17 cellular contexts compared by ENCODE assay signal in genomic region chr2:43324589-43325447, GRCh38.
DNase-seq lines count a peak whose midpoint lies in the region; ATAC-seq, FAIRE-seq and TF ChIP-seq lines count a peak whose summit lies in the region.
"Had no signal": no experiment of that assay in that cellular context is flagged by ENCODE, and none has a peak within 500 bp of the region (broad histone marks: within the 10 kb centered on the region; RNA-seq: fewer than 3 reads in every experiment).

No MANE protein-coding gene starts in this region.

- in situ Hi-C loops in transverse colon (cut with MboI; ENCODE audit: low pct_ligation_motif_present in 1 of 4, low pct_unique_long_range_greater_than_20kb in 1 of 4, low sequenced_read_pairs in 3 of 4) = no loop called here

- no peaks in the 10 kb centered on the region for H3K4me1 Mint-ChIP-seq in CD8-positive, alpha-beta T cell (ENCODE audit: low read depth)

- peaks cover 0 to 27% of the 10 kb centered on the region in 2 donors for H3K4me1 ChIP-seq in adrenal gland (replicated peaks in 1 of 2)
- peaks cover 62% of the 10 kb centered on the region for H3K4me1 ChIP-seq in left ventricle myocardium inferior
- peaks cover 0 to 5% (median 4%) of the 10 kb centered on the region in 3 donors for H3K4me1 ChIP-seq in pancreas
- peaks cover 2 to 39% (median 11%) of the 10 kb centered on the region in 4 donors for H3K4me1 ChIP-seq in transverse colon
- no peaks in the 10 kb centered on the region for H3K4me1 ChIP-seq in CD8-positive, alpha-beta T cell (ENCODE audit: insufficient read depth, low read length)

- H3K9me3 ChIP-seq in adrenal gland (replicated peaks in 1 of 3) (no peaks in the 10 kb centered on the region), left ventricle myocardium inferior (replicated peaks) (no peaks in the 10 kb centered on the region), pancreas (no peaks in the 10 kb centered on the region), transverse colon (no peaks in the 10 kb centered on the region)
- H3K9me3 ChIP-seq in CD8-positive, alpha-beta T cell (ENCODE audit: low read length) = no peaks in the 10 kb centered on the region

- H3K27ac ChIP-seq in adrenal gland (peak overlapping the region in 4 of 5 donors; percentile 6 to 71 (median 41)), left ventricle myocardium inferior (replicated peaks) (peak overlapping the region; percentile 93), pancreas (peak overlapping the region in 2 of 4 donors; percentile 2 to 39), transverse colon (peak overlapping the region; percentile 55 to 84 (median 68))
- H3K27ac ChIP-seq in CD8-positive, alpha-beta T cell (ENCODE audit: low read depth, low read length) = no peak overlapping the region
- H3K27ac ChIP-seq: C4-2B had no signal

- H3K36me3 ChIP-seq in adrenal gland (replicated peaks in 1 of 2) (no peaks in the 10 kb centered on the region), left ventricle myocardium inferior (peaks cover 3% of the 10 kb centered on the region), pancreas (no peaks in the 10 kb centered on the region), transverse colon (no peaks in the 10 kb centered on the region)
- H3K36me3 ChIP-seq in CD8-positive, alpha-beta T cell (ENCODE audit: insufficient read depth, low read length) = no peaks in the 10 kb centered on the region

- ATAC-seq in pancreas (peak in 3 of 4 donors; percentile 50 to 53 (median 52)), GM21367 (IDR thresholded peaks at IDR 0.05; ENCODE audit: unreplicated experiment) (no peak), HG03039 (IDR thresholded peaks at IDR 0.05; ENCODE audit: unreplicated experiment) (no peak)
- ATAC-seq in CD8-positive, alpha-beta T cell = no peak
- ATAC-seq: effector memory CD8-positive, alpha-beta T cell had no signal

- WGBS in adrenal gland, 4 donors = 57 to 67% (median 64%) methylated on average over 8 of the region's 8 CpGs
- 82 to 83% methylated on average over 8 of the region's 8 CpGs for WGBS in pancreas, 2 donors
- WGBS in transverse colon (ENCODE audit: low coverage in 1 of 2), 2 donors = 68 to 72% methylated on average over 6 to 8 of the region's 8 CpGs

- no peak for TF ChIP-seq EP300 in transverse colon (IDR thresholded peaks at IDR 0.05; ENCODE audit: low read depth)

- TF ChIP-seq CTCF in adrenal gland (IDR thresholded peaks at IDR 0.05) (no peak), left ventricle myocardium inferior (IDR thresholded peaks at IDR 0.05; ENCODE audit: borderline replicate concordance) (no peak), pancreas (IDR thresholded peaks at IDR 0.05) (no peak), transverse colon (IDR thresholded peaks at IDR 0.05) (no peak), D721Med (IDR thresholded peaks at IDR 0.05; ENCODE audit: insufficient read depth, missing control alignments) (no peak)
- no peak for TF ChIP-seq CTCF in CD8-positive, alpha-beta T cell (IDR thresholded peaks at IDR 0.05)

- H3K4me3 Mint-ChIP-seq in CD8-positive, alpha-beta T cell = no peak overlapping the region
- H3K4me3 Mint-ChIP-seq: effector memory CD8-positive, alpha-beta T cell had no signal

- no peak overlapping the region for H3K27ac Mint-ChIP-seq in CD8-positive, alpha-beta T cell
- H3K27ac Mint-ChIP-seq: effector memory CD8-positive, alpha-beta T cell had no signal

- H3K27me3 ChIP-seq in adrenal gland = no peaks in the 10 kb centered on the region
- no peaks in the 10 kb centered on the region for H3K27me3 ChIP-seq in left ventricle myocardium inferior (ENCODE audit: low read depth)
- H3K27me3 ChIP-seq in pancreas = no peaks in the 10 kb centered on the region
- no peaks in the 10 kb centered on the region for H3K27me3 ChIP-seq in transverse colon
- no peaks in the 10 kb centered on the region for H3K27me3 ChIP-seq in CD8-positive, alpha-beta T cell (ENCODE audit: insufficient read depth, low read length)

- DNase-seq in adrenal gland = no peak
- no peak for DNase-seq in left ventricle myocardium inferior
- no peak for DNase-seq in pancreas
- no peak for DNase-seq in transverse colon
- DNase-seq in CD8-positive, alpha-beta T cell = no peak
- no peak for DNase-seq in D721Med (ENCODE audit: insufficient read length, low spot score)
- DNase-seq: activated CD8-positive, alpha-beta memory T cell treated with anti-CD3 and anti-CD28 coated beads, Interleukin-2, amount 50 U/mL, for 4 hours; amygdala; effector memory CD8-positive, alpha-beta T cell; GF-D8; NCI-H1417; NCI-H510A treated with DMSO at 0.1 percent for 48 hours; stimulated activated CD4-positive, alpha-beta T cell treated with anti-CD3 and anti-CD28 coated beads, Interleukin-15, amount 100 ng/mL, for 24 hours had no signal

- intact Hi-C loops in adrenal gland (cut with DNase I) (no loop called here), left ventricle myocardium inferior (cut with micrococcal nuclease) (no loop called here), pancreas (cut with DNase I) (no loop called here), transverse colon (cut with DNase I; ENCODE audit: low total_unique reads) (no loop called here)
- intact Hi-C loops in CD8-positive, alpha-beta T cell (cut with DNase I, micrococcal nuclease) = loop anchor here in 1 of 2 experiments (10.0 kb wide), 1 partner anchor 1090 kb away; no protein-coding TSS in a partner anchor

- no peaks in the 10 kb centered on the region for H3K27me3 Mint-ChIP-seq in CD8-positive, alpha-beta T cell (ENCODE audit: low read depth)
- H3K27me3 Mint-ChIP-seq: effector memory CD8-positive, alpha-beta T cell had no signal

- POLR2A ChIA-PET in CD8-positive, alpha-beta T cell (lab: Charles Lee) = no interaction called here

- FAIRE-seq in pancreas (lab: Jason Lieb, UNC) (no peak), D721Med (lab: Jason Lieb, UNC) (no peak)
- FAIRE-seq: TTC549 had no signal

- TF ChIP-seq POLR2A in adrenal gland (IDR thresholded peaks at IDR 0.05) (no peak), transverse colon (IDR thresholded peaks at IDR 0.05) (no peak)

- no peaks in the 10 kb centered on the region for H3K9me3 Mint-ChIP-seq in CD8-positive, alpha-beta T cell
- H3K9me3 Mint-ChIP-seq: effector memory CD8-positive, alpha-beta T cell had no signal

- CTCF ChIA-PET in CD8-positive, alpha-beta T cell (lab: Charles Lee) = no interaction called here

- H3K4me3 ChIP-seq in adrenal gland (no peak overlapping the region), left ventricle myocardium inferior (no peak overlapping the region), pancreas (no peak overlapping the region), transverse colon (no peak overlapping the region)
- H3K4me3 ChIP-seq in CD8-positive, alpha-beta T cell (ENCODE audit: low read depth, low read length) = no peak overlapping the region

- peaks cover 51% of the 10 kb centered on the region for H3K36me3 Mint-ChIP-seq in CD8-positive, alpha-beta T cell

Comparison
In these comparisons a context has a peak if more than half of its experiments do, and no peak if none do; other contexts are left out.
1. ATAC-seq: peak in pancreas (3 of 4); none in GM21367 (single experiment), HG03039 (single experiment) and CD8-positive, alpha-beta T cell (single experiment).